In genomic region chr4:100991332-100992069, GRCh38 we compare ENCODE assay signal across 2 cellular contexts.
A peak's percentile ranks its signal among the peaks of the same experiment; 100 is the strongest.
TF ChIP-seq lines count a peak whose summit lies in the region.

No MANE protein-coding gene starts in this region.

TF ChIP-seq in HEK293, 187 proteins besides CTCF, POLR2A, EP300 and RAD21:
- 0 out of 2 replicates have a peak, but pooled peaks have one; percentile 23 for TF ChIP-seq ZNF335 (tag by site-specific recombination; conservative IDR thresholded peaks at IDR 0.05)

TF ChIP-seq in SK-N-SH, 30 proteins besides CTCF, POLR2A, EP300 and RAD21:
- TF ChIP-seq TCF12 (IDR thresholded peaks at IDR 0.05): peak; percentile 64
- TF ChIP-seq PBX3 (IDR thresholded peaks at IDR 0.05): peak; percentile 25; the same call in 1 of the 2 replicates
